Comparison of ENCODE assay signal across 1 cellular context in genomic region chr1:209838537-209838936, GRCh38.
TF ChIP-seq lines count a peak whose summit lies in the region.

No MANE protein-coding gene starts in this region.

TF ChIP-seq in SK-N-SH, 30 proteins besides CTCF, POLR2A, EP300 and RAD21 (continued from another document):
- no peak for TF ChIP-seq ZBTB33 (IDR thresholded peaks at IDR 0.05; ENCODE audit: borderline replicate concordance, low read depth)
- TF ChIP-seq FOSL2 (IDR thresholded peaks at IDR 0.05; ENCODE audit: borderline replicate concordance, low read depth): no peak
- TF ChIP-seq POLR2AphosphoS5 (IDR thresholded peaks at IDR 0.05; ENCODE audit: low read depth, low read length): no peak
- TF ChIP-seq RXRA (IDR thresholded peaks at IDR 0.05; ENCODE audit: borderline replicate concordance, low read depth): no peak
- no peak for TF ChIP-seq GABPA (IDR thresholded peaks at IDR 0.05; ENCODE audit: low read depth)
- no peak for TF ChIP-seq SIN3A (IDR thresholded peaks at IDR 0.05; ENCODE audit: borderline replicate concordance, low read depth, low read length)
- no peak for TF ChIP-seq ELF1 (IDR thresholded peaks at IDR 0.05)
- no peak for TF ChIP-seq USF2 (IDR thresholded peaks at IDR 0.05; ENCODE audit: borderline replicate concordance, low read depth, low read length)
- TF ChIP-seq FOXJ3 (CRISPR knock-in tag; IDR thresholded peaks at IDR 0.05): no peak
- no peak for TF ChIP-seq FOXM1 (IDR thresholded peaks at IDR 0.05; ENCODE audit: low read depth)
- TF ChIP-seq GATA2 (CRISPR knock-in tag; IDR thresholded peaks at IDR 0.05): no peak
- no peak for TF ChIP-seq IRF3 (IDR thresholded peaks at IDR 0.05; ENCODE audit: low read depth, low read length)
- TF ChIP-seq MAX (IDR thresholded peaks at IDR 0.05; ENCODE audit: low read depth): no peak
- no peak for TF ChIP-seq RCOR1 (IDR thresholded peaks at IDR 0.05; ENCODE audit: low read length)
- no peak for TF ChIP-seq MEF2A (IDR thresholded peaks at IDR 0.05; ENCODE audit: borderline replicate concordance, low read depth)
- no peak for TF ChIP-seq CHD2 (IDR thresholded peaks at IDR 0.05; ENCODE audit: low read length, partially characterized antibody)
- TF ChIP-seq NRF1 (IDR thresholded peaks at IDR 0.05; ENCODE audit: low read depth, low read length): no peak
- TF ChIP-seq MXI1 (IDR thresholded peaks at IDR 0.05; ENCODE audit: low read depth, low read length): no peak
- TF ChIP-seq PBX3 (IDR thresholded peaks at IDR 0.05): no peak
